8 cellular contexts compared by ENCODE assay signal in the genomic region with DNA sequence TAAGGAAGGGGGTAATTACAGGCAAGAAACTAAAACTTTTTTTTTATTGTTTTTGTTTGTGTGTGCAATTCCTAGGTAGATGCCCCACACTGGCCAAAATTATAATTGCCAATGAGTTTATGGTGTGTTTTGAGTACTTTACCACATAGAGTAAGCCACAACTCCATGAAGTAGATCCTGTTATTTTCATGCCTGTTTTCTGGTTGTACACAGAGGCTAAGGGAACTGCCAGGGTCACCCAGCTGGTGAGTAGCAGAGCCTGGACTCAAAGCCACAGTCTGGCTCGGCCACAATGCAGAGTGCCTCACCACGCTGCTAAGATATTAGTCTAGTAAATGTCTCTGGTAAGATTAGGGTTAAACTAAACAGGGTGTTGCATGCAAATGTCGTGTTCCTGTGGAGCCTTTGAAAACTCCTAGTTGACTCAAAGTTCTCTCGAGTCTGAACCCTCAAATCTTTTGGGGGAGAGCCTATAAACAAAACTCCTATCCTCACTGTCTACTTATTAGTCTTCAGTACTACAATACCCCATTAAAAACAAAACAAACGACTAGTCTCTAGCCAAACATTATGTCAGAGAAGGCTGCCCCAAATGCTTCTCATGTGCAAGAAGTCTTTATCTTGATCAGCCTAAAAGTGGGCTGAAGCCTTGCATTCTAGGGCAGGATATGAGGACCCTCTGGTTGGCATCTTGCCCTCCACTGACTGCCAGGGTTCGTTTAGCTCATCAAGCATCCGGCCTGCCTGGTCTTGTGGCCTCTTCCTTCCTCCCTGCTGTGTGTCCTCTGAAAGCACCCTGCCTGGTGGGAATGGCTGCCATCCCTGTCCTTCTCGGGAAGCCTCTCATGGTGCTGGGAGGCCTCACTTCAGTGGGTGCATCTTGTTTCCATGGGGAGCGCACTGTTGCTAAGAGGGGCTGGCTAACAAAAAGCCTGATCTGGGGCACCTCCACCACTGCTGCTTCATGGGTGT. TPM values are rescaled to one million over a fixed set of nuclear protein-coding genes. Genes with fewer than 3 reads are reported as not detected.
A peak's percentile ranks its signal among the peaks of the same experiment; 100 is the strongest.
DNase-seq lines count a peak whose midpoint lies in the region; ATAC-seq and TF ChIP-seq lines count a peak whose summit lies in the region.

No MANE protein-coding gene starts in this region.

- H3K9me3 Mint-ChIP-seq in endodermal cell: peaks cover 42% of the 10 kb centered on the region
- no peaks in the 10 kb centered on the region for H3K9me3 Mint-ChIP-seq in activated T-helper 17 cell treated with anti-CD3 and anti-CD28 coated beads, Interleukin-2, amount 50 U/mL, for 72 hours

- WGBS in endodermal cell (ENCODE audit: insufficient coverage in 1 of 2, insufficient read length in 1 of 2), 2 experiments: 74% methylated on average over 9 of the region's 9 CpGs

- DNase-seq in activated CD8-positive, alpha-beta memory T cell treated with anti-CD3 and anti-CD28 coated beads for 24 hours: peak; percentile 65
- no peak for DNase-seq in activated CD8-positive, alpha-beta memory T cell treated with anti-CD3 and anti-CD28 coated beads, Interleukin-2, amount 50 U/mL, for 48 hours
- DNase-seq in endodermal cell (peak; percentile 41), substantia nigra (lab: John Stamatoyannopoulos, UW) (no peak), NCI-H1417 treated with DMSO at 0.1 percent for 48 hours (lab: John Stamatoyannopoulos, UW) (no peak)
- DNase-seq in stimulated activated CD4-positive, alpha-beta T cell treated with anti-CD3 and anti-CD28 coated beads, Interleukin-15, amount 100 ng/mL, for 24 hours: no peak

- no peak overlapping the region for H3K4me3 Mint-ChIP-seq in endodermal cell
- H3K4me3 Mint-ChIP-seq in activated T-helper 17 cell treated with anti-CD3 and anti-CD28 coated beads, Interleukin-2, amount 50 U/mL, for 72 hours: no peak overlapping the region

- no peak overlapping the region for H3K9ac ChIP-seq in endodermal cell (ENCODE audit: extremely low read depth, low read length, poor library complexity, severe bottlenecking)

- peaks cover 15% of the 10 kb centered on the region for H3K9me3 ChIP-seq in endodermal cell (ENCODE audit: control insufficient read depth, low read length)

- no peaks in the 10 kb centered on the region for H3K36me3 Mint-ChIP-seq in endodermal cell (ENCODE audit: low read depth)
- peaks cover 6% of the 10 kb centered on the region for H3K36me3 Mint-ChIP-seq in activated T-helper 17 cell treated with anti-CD3 and anti-CD28 coated beads, Interleukin-2, amount 50 U/mL, for 72 hours (ENCODE audit: low read depth)

- no peak overlapping the region for H3K27ac ChIP-seq in endodermal cell (ENCODE audit: low read depth, low read length)
- peak overlapping the region; percentile 75 for H3K27ac ChIP-seq in substantia nigra (ENCODE audit: low read depth, low read length, poor library complexity, severe bottlenecking)

- peaks cover 2% of the 10 kb centered on the region for H3K27me3 Mint-ChIP-seq in endodermal cell (ENCODE audit: insufficient read depth)
- no peaks in the 10 kb centered on the region for H3K27me3 Mint-ChIP-seq in activated T-helper 17 cell treated with anti-CD3 and anti-CD28 coated beads, Interleukin-2, amount 50 U/mL, for 72 hours

- no peak overlapping the region for H3K4me3 ChIP-seq in endodermal cell (ENCODE audit: low read length)

- no peak for TF ChIP-seq CTCF in endodermal cell (conservative IDR thresholded peaks at IDR 0.05)

- H3K36me3 ChIP-seq in endodermal cell (ENCODE audit: control insufficient read depth, insufficient read depth, low read length): no peaks in the 10 kb centered on the region

- H3K4me1 Mint-ChIP-seq in endodermal cell: peaks cover 24% of the 10 kb centered on the region
- peaks cover 6% of the 10 kb centered on the region for H3K4me1 Mint-ChIP-seq in activated T-helper 17 cell treated with anti-CD3 and anti-CD28 coated beads, Interleukin-2, amount 50 U/mL, for 72 hours

- no peak overlapping the region for H3K27ac Mint-ChIP-seq in endodermal cell
- no peak overlapping the region for H3K27ac Mint-ChIP-seq in activated T-helper 17 cell treated with anti-CD3 and anti-CD28 coated beads, Interleukin-2, amount 50 U/mL, for 72 hours

- no peaks in the 10 kb centered on the region for H3K4me1 ChIP-seq in endodermal cell (ENCODE audit: control insufficient read depth, insufficient read depth, low read length)

- no peaks in the 10 kb centered on the region for H3K27me3 ChIP-seq in endodermal cell (ENCODE audit: control insufficient read depth, insufficient read depth, low read length, poor library complexity, severe bottlenecking)

- peak; percentile 13 for ATAC-seq in HG03432 (IDR thresholded peaks at IDR 0.05; ENCODE audit: unreplicated experiment)
- ATAC-seq in activated T-helper 17 cell treated with anti-CD3 and anti-CD28 coated beads, Interleukin-2, amount 50 U/mL, for 72 hours (replicated peaks): no peak

RNA-seq across cellular contexts. Expression of gene DUSP22, which starts 4.2 kb away (rescaled TPM):
- total RNA-seq in endodermal cell: 10 to 100 TPM; 33.5 to 35.4 TPM
- 41.4 TPM for polyA plus RNA-seq in endodermal cell (2013, experiment 1 of 2)
- 38.1 TPM for polyA plus RNA-seq in endodermal cell (2013, experiment 2 of 2)
- 10 to 100 TPM; 23.3 to 27.4 TPM for total RNA-seq in activated T-helper 17 cell treated with anti-CD3 and anti-CD28 coated beads, Interleukin-2, amount 50 U/mL, for 72 hours

Comparison
In these comparisons a context has a peak if more than half of its experiments do, and no peak if none do; other contexts are left out.
1. DNase-seq: peak in activated CD8-positive, alpha-beta memory T cell treated with anti-CD3 and anti-CD28 coated beads for 24 hours (single experiment) and endodermal cell (single experiment); none in activated CD8-positive, alpha-beta memory T cell treated with anti-CD3 and anti-CD28 coated beads, Interleukin-2, amount 50 U/mL, for 48 hours (single experiment), substantia nigra (0 of 49), NCI-H1417 treated with DMSO at 0.1 percent for 48 hours (single experiment) and stimulated activated CD4-positive, alpha-beta T cell treated with anti-CD3 and anti-CD28 coated beads, Interleukin-15, amount 100 ng/mL, for 24 hours (single experiment).